ENCODE assay signal across 1 cellular context in genomic region chr1:91026777-91027176, GRCh38.
TF ChIP-seq lines count a peak whose summit lies in the region.

No MANE protein-coding gene starts in this region.

TF ChIP-seq in GM12878, 131 proteins besides CTCF, POLR2A, EP300 and RAD21 (continued from another document):
- TF ChIP-seq PAX5 (IDR thresholded peaks at IDR 0.05; ENCODE audit: borderline replicate concordance, low read depth, low read length), result no peak
